Comparison of ENCODE assay signal across 11 cellular contexts in genomic region chr4:159937595-159937994, GRCh38.
DNase-seq lines count a peak whose midpoint lies in the region; ATAC-seq lines count a peak whose summit lies in the region.
"Had no signal": no experiment of that assay in that cellular context is flagged by ENCODE, and none has a peak within 500 bp of the region (broad histone marks: within the 10 kb centered on the region; RNA-seq: fewer than 3 reads in every experiment).

No MANE protein-coding gene starts in this region.

- DNase-seq in UCSD-AML1 (lab: John Stamatoyannopoulos, UW; ENCODE audit: unreplicated experiment) (no peak), NCI-H2029 (lab: John Stamatoyannopoulos, UW) (no peak)
- no peak for DNase-seq in stimulated activated CD4-positive, alpha-beta T cell treated with anti-CD3 and anti-CD28 coated beads, Interleukin-2, amount 100 ng/mL, for 48 hours
- DNase-seq: CD8-positive, alpha-beta memory T cell; HFFc6; MM.1S had no signal

- ATAC-seq in GM18907 (IDR thresholded peaks at IDR 0.05; ENCODE audit: unreplicated experiment) (peak; percentile 97), HG02759 (IDR thresholded peaks at IDR 0.05; ENCODE audit: unreplicated experiment) (peak; percentile 98), HG03520 (IDR thresholded peaks at IDR 0.05; ENCODE audit: unreplicated experiment) (peak; percentile 99), esophagus mucosa (peak; percentile 59), HG03196 (IDR thresholded peaks at IDR 0.05; ENCODE audit: unreplicated experiment) (no peak)
